In genomic region chr10:34528320-34528719, GRCh38 we compare ENCODE assay signal across 9 cellular contexts.
DNase-seq lines count a peak whose midpoint lies in the region; ATAC-seq and TF ChIP-seq lines count a peak whose summit lies in the region.
"Had no signal": no experiment of that assay in that cellular context is flagged by ENCODE, and none has a peak within 500 bp of the region (broad histone marks: within the 10 kb centered on the region; RNA-seq: fewer than 3 reads in every experiment).

No MANE protein-coding gene starts in this region.

- peaks cover 24% of the 10 kb centered on the region for H4K20me1 ChIP-seq in neural progenitor cell (ENCODE audit: low read depth)

- peak; percentile 81 for DNase-seq in HS-27A (ENCODE audit: low read depth)
- peak; percentile 95 for DNase-seq in astrocyte of the spinal cord (ENCODE audit: low read depth, low spot score)
- DNase-seq in neural progenitor cell (ENCODE audit: low spot score) = peak; percentile 64
- DNase-seq in NCI-H1694 treated with DMSO at 0.1 percent for 48 hours (lab: John Stamatoyannopoulos, UW) = no peak
- no peak for DNase-seq in NCI-H446 treated with DMSO at 0.1 percent for 48 hours (lab: John Stamatoyannopoulos, UW)
- no peak for DNase-seq in substantia nigra (lab: John Stamatoyannopoulos, UW)
- no peak for DNase-seq in CD4-positive, alpha-beta T cell

- H3K79me2 ChIP-seq in neural progenitor cell (ENCODE audit: low read depth) = peaks cover 43% of the 10 kb centered on the region

- peaks cover 33% of the 10 kb centered on the region for H3K9me3 Mint-ChIP-seq in neural progenitor cell
- H3K9me3 Mint-ChIP-seq in CD4-positive, alpha-beta T cell = no peaks in the 10 kb centered on the region

- ATAC-seq in GM18868 (IDR thresholded peaks at IDR 0.05; ENCODE audit: unreplicated experiment) = peak; percentile 80
- ATAC-seq in CD4-positive, alpha-beta T cell (ENCODE audit: poor library complexity) = no peak

- no peak overlapping the region for H3K4me3 ChIP-seq in astrocyte of the spinal cord (ENCODE audit: low read depth, low read length)
- H3K4me3 ChIP-seq in neural progenitor cell = no peak overlapping the region

- H2AFZ ChIP-seq in neural progenitor cell (replicated peaks) = no peak overlapping the region

- peaks cover 38% of the 10 kb centered on the region for H3K4me1 Mint-ChIP-seq in neural progenitor cell
- H3K4me1 Mint-ChIP-seq in CD4-positive, alpha-beta T cell (ENCODE audit: low read depth) = no peaks in the 10 kb centered on the region

- peaks cover 30% of the 10 kb centered on the region for H3F3A ChIP-seq in neural progenitor cell (ENCODE audit: low read depth)

- no peaks in the 10 kb centered on the region for H3K27me3 ChIP-seq in neural progenitor cell
- H3K27me3 ChIP-seq in CD4-positive, alpha-beta T cell (ENCODE audit: control insufficient read depth, insufficient read depth, low read length) = no peaks in the 10 kb centered on the region

- intact Hi-C loops in CD4-positive, alpha-beta T cell (cut with DNase I, micrococcal nuclease) = no loop called here

- no peak overlapping the region for H3K9ac ChIP-seq in neural progenitor cell

- H3K27ac ChIP-seq in neural progenitor cell (peak overlapping the region; percentile 11), substantia nigra (ENCODE audit: low read depth, low read length, poor library complexity, severe bottlenecking) (no peak overlapping the region)
- no peak overlapping the region for H3K27ac ChIP-seq in CD4-positive, alpha-beta T cell (ENCODE audit: low read depth, low read length)

- H3K36me3 Mint-ChIP-seq in neural progenitor cell = peaks cover 26% of the 10 kb centered on the region
- H3K36me3 Mint-ChIP-seq in CD4-positive, alpha-beta T cell (ENCODE audit: low read depth) = no peaks in the 10 kb centered on the region
- H3K36me3 Mint-ChIP-seq: activated naive CD4-positive, alpha-beta T cell treated with anti-CD3 and anti-CD28 coated beads, Interleukin-2, amount 50 U/mL, for 72 hours had no signal

- H3K36me3 ChIP-seq in neural progenitor cell = no peaks in the 10 kb centered on the region

- H3K27me3 Mint-ChIP-seq in neural progenitor cell (ENCODE audit: insufficient read depth, low read depth) = no peaks in the 10 kb centered on the region
- peaks cover 6% of the 10 kb centered on the region for H3K27me3 Mint-ChIP-seq in CD4-positive, alpha-beta T cell

- POLR2A ChIA-PET in CD4-positive, alpha-beta T cell (lab: Charles Lee) = no interaction called here

- H3K27ac Mint-ChIP-seq in neural progenitor cell = peak overlapping the region; percentile 35
- no peak overlapping the region for H3K27ac Mint-ChIP-seq in CD4-positive, alpha-beta T cell
- H3K27ac Mint-ChIP-seq: activated naive CD4-positive, alpha-beta T cell treated with anti-CD3 and anti-CD28 coated beads, Interleukin-2, amount 50 U/mL, for 72 hours had no signal

- TF ChIP-seq CTCF in astrocyte of the spinal cord (IDR thresholded peaks at IDR 0.05; ENCODE audit: low read depth, low read length) (no peak), neural progenitor cell (IDR thresholded peaks at IDR 0.05) (no peak)
- TF ChIP-seq CTCF in CD4-positive, alpha-beta T cell (IDR thresholded peaks at IDR 0.05) = no peak

- peaks cover 37% of the 10 kb centered on the region for H3K4me1 ChIP-seq in neural progenitor cell

- H3K9me3 ChIP-seq in neural progenitor cell (ENCODE audit: low read depth) = no peaks in the 10 kb centered on the region
- no peaks in the 10 kb centered on the region for H3K9me3 ChIP-seq in CD4-positive, alpha-beta T cell (ENCODE audit: control insufficient read depth, low read length)

- H3K4me3 Mint-ChIP-seq in neural progenitor cell = peak overlapping the region; percentile 13
- no peak overlapping the region for H3K4me3 Mint-ChIP-seq in CD4-positive, alpha-beta T cell

- peak overlapping the region; percentile 23 for H3K4me2 ChIP-seq in neural progenitor cell

- CTCF ChIA-PET in CD4-positive, alpha-beta T cell (lab: Charles Lee) = no interaction called here

- in situ Hi-C loops in astrocyte of the spinal cord (cut with HindIII; ENCODE audit: low sequenced_read_pairs) = no loop called here

Comparison
In these comparisons a context has a peak if more than half of its experiments do, and no peak if none do; other contexts are left out.
1. DNase-seq: peak in HS-27A (single experiment), astrocyte of the spinal cord (single experiment) and neural progenitor cell (single experiment); none in NCI-H1694 treated with DMSO at 0.1 percent for 48 hours (single experiment), NCI-H446 treated with DMSO at 0.1 percent for 48 hours (single experiment), substantia nigra (0 of 49) and CD4-positive, alpha-beta T cell (0 of 10).